In the genomic region with DNA sequence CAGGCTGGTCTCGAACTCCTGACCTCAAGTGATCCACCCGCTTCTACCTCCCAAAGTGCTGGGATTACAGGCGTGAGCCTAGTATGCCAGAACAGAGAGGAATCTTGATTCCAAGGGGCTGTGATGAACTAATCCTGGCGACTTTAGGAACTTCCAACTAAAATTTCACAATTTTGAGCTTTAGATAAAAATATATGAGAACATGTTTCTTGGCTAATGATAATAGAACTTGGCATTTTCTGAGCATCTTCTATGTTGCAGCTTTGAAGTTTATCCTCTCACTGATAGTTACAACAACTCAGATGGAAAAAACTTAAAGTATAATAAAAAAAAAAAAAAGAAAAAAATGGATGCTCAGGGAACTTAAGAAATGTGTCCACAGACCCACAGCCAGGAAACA, we compare ENCODE assay signal across 22 cellular contexts.
"Had no signal": no experiment of that assay in that cellular context is flagged by ENCODE, and none has a peak within 500 bp of the region (broad histone marks: within the 10 kb centered on the region; RNA-seq: fewer than 3 reads in every experiment).

No MANE protein-coding gene starts in this region.

- ATAC-seq: naive thymus-derived CD8-positive, alpha-beta T cell; natural killer cell treated with Interleukin-12 subunit alpha and Interleukin-12 subunit beta and Interleukin-15 and Interleukin-18, amount 100 ng/mL, for 72 hours; psoas muscle; right cardiac atrium; right lobe of liver; stimulated activated memory B cell treated with anti-CD40 and anti-IgM and Interleukin-4, amounts not matched to agents 10 μg/mL and 1 μg/mL and 100 μg/mL, for 72 hours had no signal

- DNase-seq: naive thymus-derived CD8-positive, alpha-beta T cell; nephron progenitor cell; occipital lobe; ovary; posterior cingulate gyrus; psoas muscle; right cardiac atrium; right lobe of liver; sigmoid colon; spleen; stimulated activated CD4-positive, alpha-beta T cell treated with anti-CD3 and anti-CD28 coated beads, Interleukin-12 subunit alpha, Interleukin-12 subunit beta, amount 100 ng/mL, for 4 hours; stimulated activated CD4-positive, alpha-beta T cell treated with anti-CD3 and anti-CD28 coated beads, Interleukin-1b, Interleukin-23, amount 100 ng/mL, for 48 hours; stimulated activated CD4-positive, alpha-beta T cell treated with anti-CD3 and anti-CD28 coated beads, Interleukin-4, amount 100 ng/mL, for 1 hour; stimulated activated CD4-positive, alpha-beta T cell treated with anti-CD3 and anti-CD28 coated beads, Interleukin-4, amount 100 ng/mL, for 4 hours; stimulated activated CD8-positive, alpha-beta memory T cell treated with anti-CD3 and anti-CD28 coated beads, Interleukin-4, amount 100 ng/mL, for 48 hours; stimulated activated naive CD4-positive, alpha-beta T cell; stomach; thyroid gland; trophoblast cell; upper lobe of left lung had no signal
